Comparison of ENCODE assay signal across 21 cellular contexts in the genomic region with DNA sequence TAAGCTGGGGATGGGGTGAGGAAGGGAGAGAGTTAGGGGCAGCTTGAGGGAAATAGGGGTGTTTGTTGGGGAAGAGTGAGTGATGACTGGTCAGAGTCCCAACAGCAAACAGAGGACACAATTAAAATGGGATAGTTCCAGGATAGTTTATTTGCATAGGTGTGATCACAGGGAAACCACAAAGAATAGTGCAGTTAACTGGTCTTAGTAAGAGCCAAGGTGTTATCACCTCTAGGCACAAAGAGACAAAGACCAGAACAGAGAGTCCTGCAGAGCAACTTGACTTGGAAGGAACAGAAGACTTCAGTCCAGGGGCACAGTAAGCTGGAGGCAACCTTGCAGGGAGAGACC.
"Had no signal": no experiment of that assay in that cellular context is flagged by ENCODE, and none has a peak within 500 bp of the region (broad histone marks: within the 10 kb centered on the region; RNA-seq: fewer than 3 reads in every experiment).

No MANE protein-coding gene starts in this region.

- H3K36me3 Mint-ChIP-seq: activated naive CD4-positive, alpha-beta T cell treated with anti-CD3 and anti-CD28 coated beads, Interleukin-2, amount 50 U/mL, for 24 hours; memory B cell had no signal

- H3K36me3 ChIP-seq: adrenal gland, cardiac muscle cell, left ventricle myocardium inferior, right atrium auricular region, tibial artery had no signal

- H3K27ac ChIP-seq: cardiac muscle cell, right atrium auricular region, tibial artery had no signal

- ATAC-seq: activated CD8-positive, alpha-beta T cell treated with anti-CD3 and anti-CD28 coated beads, Interleukin-2, amount 10 ng/mL, durations not matched to agents 7 days and 5 days; esophagus mucosa had no signal

- H3K4me3 ChIP-seq: adrenal gland, cardiac muscle cell, dorsolateral prefrontal cortex, left ventricle myocardium inferior, right atrium auricular region, skin epidermis, tibial artery had no signal

- DNase-seq: activated B cell treated with CpG ODN at 0.5 μM for 24 hours; activated CD4-positive, alpha-beta T cell treated with anti-CD3 and anti-CD28 coated beads for 48 hours; activated CD8-positive, alpha-beta memory T cell treated with anti-CD3 and anti-CD28 coated beads, Interleukin-2, amount 50 U/mL, for 4 hours; activated CD8-positive, alpha-beta T cell treated with anti-CD3 and anti-CD28 coated beads, Interleukin-2, amount 10 ng/mL, durations not matched to agents 7 days and 5 days; activated effector memory CD4-positive, alpha-beta T cell treated with anti-CD3 and anti-CD28 coated beads, Interleukin-2, amount 50 U/mL, for 16 hours; activated T-cell treated with anti-CD3 and anti-CD28 coated beads, Interleukin-2, amount 50 U/mL, for 48 hours; left ventricle myocardium inferior; stimulated activated CD4-positive, alpha-beta T cell treated with anti-CD3 and anti-CD28 coated beads, Interleukin-4, amount 100 ng/mL, for 24 hours; stimulated activated naive CD4-positive, alpha-beta T cell; SW 1271 had no signal

- H3K27ac Mint-ChIP-seq: activated B cell treated with CpG ODN at 0.5 μM for 24 hours; activated CD8-positive, alpha-beta T cell treated with anti-CD3 and anti-CD28 coated beads, Interleukin-2, amount 10 ng/mL, durations not matched to agents 7 days and 5 days; activated naive CD4-positive, alpha-beta T cell treated with anti-CD3 and anti-CD28 coated beads, Interleukin-2, amount 50 U/mL, for 24 hours; memory B cell had no signal

- H3K4me3 Mint-ChIP-seq: activated B cell treated with CpG ODN at 0.5 μM for 24 hours; activated CD8-positive, alpha-beta T cell treated with anti-CD3 and anti-CD28 coated beads, Interleukin-2, amount 10 ng/mL, durations not matched to agents 7 days and 5 days; activated naive CD4-positive, alpha-beta T cell treated with anti-CD3 and anti-CD28 coated beads, Interleukin-2, amount 50 U/mL, for 24 hours; memory B cell had no signal

- H3K27me3 Mint-ChIP-seq: activated B cell treated with CpG ODN at 0.5 μM for 24 hours; activated naive CD4-positive, alpha-beta T cell treated with anti-CD3 and anti-CD28 coated beads, Interleukin-2, amount 50 U/mL, for 24 hours had no signal

- H3K4me1 ChIP-seq: adrenal gland, right atrium auricular region, tibial artery had no signal

- H3K9me3 Mint-ChIP-seq: activated B cell treated with CpG ODN at 0.5 μM for 24 hours; activated naive CD4-positive, alpha-beta T cell treated with anti-CD3 and anti-CD28 coated beads, Interleukin-2, amount 50 U/mL, for 24 hours; memory B cell had no signal

- H3K4me1 Mint-ChIP-seq: activated B cell treated with CpG ODN at 0.5 μM for 24 hours; activated naive CD4-positive, alpha-beta T cell treated with anti-CD3 and anti-CD28 coated beads, Interleukin-2, amount 50 U/mL, for 24 hours had no signal

- FAIRE-seq: endometrium, TTC549 had no signal

- H3K9me3 ChIP-seq: adrenal gland, left ventricle myocardium inferior, right atrium auricular region, tibial artery had no signal

- H3K27me3 ChIP-seq: adrenal gland, cardiac muscle cell, dorsolateral prefrontal cortex, right atrium auricular region, tibial artery had no signal
